ENCODE assay signal across 16 cellular contexts in the genomic region with DNA sequence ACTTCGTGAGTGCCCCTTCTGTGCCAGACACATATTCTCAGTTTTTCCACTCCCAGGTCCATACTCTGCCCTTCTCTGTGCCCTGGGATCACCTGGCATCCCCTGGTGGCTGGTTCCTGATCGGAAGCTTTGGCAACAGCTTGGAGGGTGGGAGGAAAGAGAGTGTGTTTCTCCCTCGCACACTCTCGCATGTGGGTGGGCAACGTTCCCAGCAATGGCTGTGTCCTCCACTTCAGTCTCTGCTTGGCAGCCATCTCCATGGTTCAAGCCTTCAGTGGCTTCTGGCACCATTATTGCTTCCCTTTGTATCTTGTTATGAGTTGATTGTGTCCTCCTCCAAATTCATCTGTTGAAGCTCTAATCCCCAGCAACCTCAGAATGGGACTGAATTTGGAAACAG.
"Had no signal": no experiment of that assay in that cellular context is flagged by ENCODE, and none has a peak within 500 bp of the region (broad histone marks: within the 10 kb centered on the region; RNA-seq: fewer than 3 reads in every experiment).

No MANE protein-coding gene starts in this region.

- ATAC-seq: psoas muscle; sciatic nerve; stimulated activated effector memory CD8-positive, alpha-beta T cell treated with anti-CD3 and anti-CD28 coated beads, Interleukin-12 subunit alpha, Interleukin-12 subunit beta, amount 100 ng/mL, for 72 hours; stimulated activated naive CD8-positive, alpha-beta T cell treated with anti-CD3 and anti-CD28 coated beads, Interleukin-15, amount 100 ng/mL, for 72 hours; WTC11 had no signal

- H3K4me3 ChIP-seq: psoas muscle, tibial artery had no signal

- H3K4me1 ChIP-seq: tibial artery had no signal

- H3K27ac ChIP-seq: psoas muscle, tibial artery had no signal

- H3K36me3 ChIP-seq: tibial artery had no signal

- H3K9me3 ChIP-seq: psoas muscle, tibial artery had no signal

- H3K27me3 ChIP-seq: tibial artery had no signal

- DNase-seq: activated naive CD8-positive, alpha-beta T cell treated with anti-CD3 and anti-CD28 coated beads for 36 hours; activated T-cell treated with anti-CD3 and anti-CD28 coated beads, Interleukin-2, amount 50 U/mL, for 1 hour; cerebellar nuclear complex; effector CD4-positive, alpha-beta T cell; erythroblast; mesendoderm; naive B cell; psoas muscle; small intestine; stimulated activated CD4-positive, alpha-beta T cell treated with anti-CD3 and anti-CD28 coated beads, Interleukin-2, amount 100 ng/mL, for 24 hours; stimulated activated naive CD8-positive, alpha-beta T cell treated with anti-CD3 and anti-CD28 coated beads, Interleukin-15, amount 100 ng/mL, for 72 hours; T-helper 9 cell; tibial artery had no signal
